Comparison of ENCODE assay signal across 35 cellular contexts in the genomic region with DNA sequence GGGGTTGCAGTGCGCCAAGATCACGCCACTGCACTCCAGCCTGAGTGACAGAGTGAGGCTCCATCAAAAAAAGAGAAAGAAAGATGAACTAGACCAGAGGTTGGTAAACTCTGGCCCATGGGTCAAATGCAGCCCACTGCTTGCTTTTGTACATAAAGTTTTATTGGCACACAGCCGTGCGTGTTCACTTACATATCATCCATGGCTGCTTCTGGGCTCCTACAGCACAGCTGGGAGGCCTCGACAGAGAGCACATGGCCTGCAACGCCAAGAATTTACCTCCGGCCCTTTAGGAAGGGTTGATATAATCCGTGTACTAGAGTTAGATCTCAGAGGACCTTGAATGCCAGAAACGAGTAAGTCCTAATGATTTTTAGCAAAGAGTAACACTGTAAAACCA.
"Had no signal": no experiment of that assay in that cellular context is flagged by ENCODE, and none has a peak within 500 bp of the region (broad histone marks: within the 10 kb centered on the region; RNA-seq: fewer than 3 reads in every experiment).

No MANE protein-coding gene starts in this region.

- H3K27me3 ChIP-seq: adrenal gland, body of pancreas had no signal

- ATAC-seq: activated CD4-positive, CD25-positive, alpha-beta regulatory T cell treated with anti-CD3 and anti-CD28 coated beads, Interleukin-2, amount 50 U/mL, for 24 hours; activated CD8-positive, alpha-beta T cell treated with anti-CD3 and anti-CD28 coated beads for 36 hours; activated naive CD8-positive, alpha-beta T cell treated with anti-CD3 and anti-CD28 coated beads, Interleukin-2, amount 50 U/mL, for 24 hours; activated T-cell treated with anti-CD3 and anti-CD28 coated beads, Interleukin-2, amount 50 U/mL, for 4 hours; activated T-helper 17 cell treated with anti-CD3 and anti-CD28 coated beads, Interleukin-2, amount 50 U/mL, for 72 hours; body of pancreas; effector memory CD8-positive, alpha-beta T cell; esophagus mucosa; T-helper 17 cell had no signal

- H3K27ac ChIP-seq: adrenal gland, body of pancreas, epithelial cell of prostate, WERI-Rb-1 had no signal

- H3K4me1 Mint-ChIP-seq: activated naive CD8-positive, alpha-beta T cell treated with anti-CD3 and anti-CD28 coated beads for 36 hours; activated naive CD8-positive, alpha-beta T cell treated with anti-CD3 and anti-CD28 coated beads, Interleukin-2, amount 50 U/mL, for 24 hours; activated T-helper 17 cell treated with anti-CD3 and anti-CD28 coated beads, Interleukin-2, amount 50 U/mL, for 72 hours; T-helper 17 cell had no signal

- H3K9me3 ChIP-seq: adrenal gland, body of pancreas had no signal

- H3K4me3 ChIP-seq: adrenal gland, body of pancreas had no signal

- FAIRE-seq: colon, frontal cortex had no signal

- H3K4me3 Mint-ChIP-seq: activated B cell treated with CpG ODN at 0.5 μM for 24 hours; activated CD8-positive, alpha-beta T cell treated with anti-CD3 and anti-CD28 coated beads for 36 hours; activated naive CD8-positive, alpha-beta T cell treated with anti-CD3 and anti-CD28 coated beads for 36 hours; activated naive CD8-positive, alpha-beta T cell treated with anti-CD3 and anti-CD28 coated beads, Interleukin-2, amount 50 U/mL, for 24 hours; activated T-cell treated with anti-CD3 and anti-CD28 coated beads, Interleukin-2, amount 50 U/mL, for 4 hours; activated T-helper 17 cell treated with anti-CD3 and anti-CD28 coated beads, Interleukin-2, amount 50 U/mL, for 72 hours; effector memory CD8-positive, alpha-beta T cell; T-helper 17 cell; T-helper 2 cell treated with Interferon-gamma antibody and Interleukin-4, amounts not matched to agents 5 μg/mL and 100 μg/mL, for 36 hours had no signal

- H3K36me3 ChIP-seq: adrenal gland, WERI-Rb-1 had no signal

- H3K27ac Mint-ChIP-seq: activated B cell treated with CpG ODN at 0.5 μM for 24 hours; activated CD8-positive, alpha-beta T cell treated with anti-CD3 and anti-CD28 coated beads for 36 hours; activated naive CD8-positive, alpha-beta T cell treated with anti-CD3 and anti-CD28 coated beads for 36 hours; activated naive CD8-positive, alpha-beta T cell treated with anti-CD3 and anti-CD28 coated beads, Interleukin-2, amount 50 U/mL, for 24 hours; activated T-helper 17 cell treated with anti-CD3 and anti-CD28 coated beads, Interleukin-2, amount 50 U/mL, for 72 hours; effector memory CD8-positive, alpha-beta T cell; T-helper 17 cell; T-helper 2 cell treated with Interferon-gamma antibody and Interleukin-4, amounts not matched to agents 5 μg/mL and 100 μg/mL, for 36 hours had no signal

- H3K36me3 Mint-ChIP-seq: activated naive CD8-positive, alpha-beta T cell treated with anti-CD3 and anti-CD28 coated beads for 36 hours had no signal

- DNase-seq: activated B cell treated with CpG ODN at 0.5 μM for 24 hours; activated CD4-positive, alpha-beta T cell treated with anti-CD3 and anti-CD28 coated beads for 48 hours; activated CD4-positive, alpha-beta T cell treated with anti-CD3 and anti-CD28 coated beads, Interleukin-2, amount 50 U/mL, for 1 hour; activated CD4-positive, alpha-beta T cell treated with anti-CD3 and anti-CD28 coated beads, Interleukin-2, amount 50 U/mL, for 48 hours; activated CD8-positive, alpha-beta memory T cell treated with anti-CD3 and anti-CD28 coated beads for 24 hours; activated CD8-positive, alpha-beta T cell treated with anti-CD3 and anti-CD28 coated beads for 36 hours; activated effector memory CD4-positive, alpha-beta T cell treated with Interleukin-2 at 50 U/mL for 16 hours; activated gamma-delta T cell treated with Interleukin-2 at 50 U/mL for 16 hours; activated naive CD4-positive, alpha-beta T cell treated with anti-CD3 and anti-CD28 coated beads, Interleukin-2, amount 50 U/mL, for 16 hours; activated naive CD4-positive, alpha-beta T cell treated with Interleukin-2 at 50 U/mL for 16 hours; activated naive CD8-positive, alpha-beta T cell treated with anti-CD3 and anti-CD28 coated beads for 36 hours; activated naive CD8-positive, alpha-beta T cell treated with anti-CD3 and anti-CD28 coated beads, Interleukin-2, amount 50 U/mL, for 24 hours; activated T-cell treated with anti-CD3 and anti-CD28 coated beads, Interleukin-2, amount 50 U/mL, for 4 hours; adrenal gland; amygdala; aorta; body of pancreas; caudate nucleus; cortex of kidney; dermis blood vessel endothelial cell; effector CD4-positive, alpha-beta T cell; effector memory CD8-positive, alpha-beta T cell; foreskin fibroblast; head of caudate nucleus; T-helper 1 cell; T-helper 17 cell; T1000; WERI-Rb-1 had no signal

- H3K27me3 Mint-ChIP-seq: activated B cell treated with CpG ODN at 0.5 μM for 24 hours; activated CD8-positive, alpha-beta T cell treated with anti-CD3 and anti-CD28 coated beads for 36 hours; activated naive CD8-positive, alpha-beta T cell treated with anti-CD3 and anti-CD28 coated beads for 36 hours; activated naive CD8-positive, alpha-beta T cell treated with anti-CD3 and anti-CD28 coated beads, Interleukin-2, amount 50 U/mL, for 24 hours; activated T-helper 17 cell treated with anti-CD3 and anti-CD28 coated beads, Interleukin-2, amount 50 U/mL, for 72 hours; T-helper 17 cell had no signal

- H3K9me3 Mint-ChIP-seq: activated B cell treated with CpG ODN at 0.5 μM for 24 hours; activated CD8-positive, alpha-beta T cell treated with anti-CD3 and anti-CD28 coated beads for 36 hours; activated naive CD8-positive, alpha-beta T cell treated with anti-CD3 and anti-CD28 coated beads for 36 hours; activated naive CD8-positive, alpha-beta T cell treated with anti-CD3 and anti-CD28 coated beads, Interleukin-2, amount 50 U/mL, for 24 hours; activated T-cell treated with anti-CD3 and anti-CD28 coated beads, Interleukin-2, amount 50 U/mL, for 4 hours; activated T-helper 17 cell treated with anti-CD3 and anti-CD28 coated beads, Interleukin-2, amount 50 U/mL, for 72 hours; effector memory CD8-positive, alpha-beta T cell; T-helper 2 cell treated with Interferon-gamma antibody and Interleukin-4, amounts not matched to agents 5 μg/mL and 100 μg/mL, for 36 hours had no signal
